In the genomic region with DNA sequence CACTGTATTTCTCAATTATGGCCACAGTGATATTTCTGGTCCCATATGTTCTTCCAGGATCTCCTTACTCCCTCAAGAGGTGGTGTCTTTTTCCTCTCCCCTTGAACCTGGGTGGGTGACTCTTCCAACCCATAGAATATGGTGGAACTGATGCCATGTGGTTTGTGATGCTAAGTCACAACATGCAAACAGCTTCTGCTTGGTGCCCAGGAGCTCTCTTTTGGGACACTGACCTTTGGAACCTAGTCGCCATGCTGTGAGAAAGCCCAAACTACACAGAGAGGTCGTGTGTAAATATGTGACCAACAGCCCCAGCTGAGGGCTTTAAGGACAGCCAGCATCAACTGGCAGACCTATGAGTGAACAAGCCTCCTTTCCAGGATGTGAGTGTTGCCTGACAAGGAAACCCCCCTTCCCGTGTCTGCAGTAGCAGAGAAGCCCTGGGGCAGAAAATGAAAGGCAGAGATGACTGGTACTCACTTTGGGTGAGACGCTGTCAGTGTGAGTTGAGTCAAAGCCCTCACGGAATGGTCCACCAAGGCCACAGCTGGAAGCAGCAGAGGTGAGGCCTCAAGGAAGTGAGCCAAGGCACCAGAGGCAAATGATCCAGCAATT, we compare ENCODE assay signal across 9 cellular contexts.
DNase-seq lines count a peak whose midpoint lies in the region; ATAC-seq lines count a peak whose summit lies in the region.
"Had no signal": no experiment of that assay in that cellular context is flagged by ENCODE, and none has a peak within 500 bp of the region (broad histone marks: within the 10 kb centered on the region; RNA-seq: fewer than 3 reads in every experiment).

No MANE protein-coding gene starts in this region.

- H3K4me1 Mint-ChIP-seq in natural killer cell treated with Interleukin-12 subunit alpha and Interleukin-12 subunit beta and Interleukin-15 and Interleukin-18, amount 100 ng/mL, for 72 hours (ENCODE audit: low read depth in 2 of 2): peaks cover 40 to 50% of the 10 kb centered on the region in 2 donors

- H3K27ac Mint-ChIP-seq in natural killer cell treated with Interleukin-12 subunit alpha and Interleukin-12 subunit beta and Interleukin-15 and Interleukin-18, amount 100 ng/mL, for 72 hours: peak overlapping the region; percentile 92 to 95

- DNase-seq in RPMI7951 (ENCODE audit: low read depth) (peak; percentile 93), cerebellar cortex (ENCODE audit: low spot score) (no peak), NOMO-1 treated with DMSO at 0.1 percent for 48 hours (lab: John Stamatoyannopoulos, UW; ENCODE audit: unreplicated experiment) (no peak), OCI-M1 (lab: John Stamatoyannopoulos, UW) (no peak), UCSD-AML1 (lab: John Stamatoyannopoulos, UW; ENCODE audit: unreplicated experiment) (no peak)
- DNase-seq in natural killer cell treated with Interleukin-12 subunit alpha and Interleukin-12 subunit beta and Interleukin-15 and Interleukin-18, amount 100 ng/mL, for 72 hours (ENCODE audit: low spot score): peak; percentile 91
- DNase-seq: pancreas had no signal

- H3K27me3 Mint-ChIP-seq in natural killer cell treated with Interleukin-12 subunit alpha and Interleukin-12 subunit beta and Interleukin-15 and Interleukin-18, amount 100 ng/mL, for 72 hours: peaks cover 0 to 27% of the 10 kb centered on the region in 2 donors

- peaks cover 4% of the 10 kb centered on the region for H3K36me3 Mint-ChIP-seq in natural killer cell treated with Interleukin-12 subunit alpha and Interleukin-12 subunit beta and Interleukin-15 and Interleukin-18, amount 100 ng/mL, for 72 hours

- peak overlapping the region; percentile 77 for H3K4me3 Mint-ChIP-seq in natural killer cell treated with Interleukin-12 subunit alpha and Interleukin-12 subunit beta and Interleukin-15 and Interleukin-18, amount 100 ng/mL, for 72 hours

- peaks cover 3% of the 10 kb centered on the region for H3K9me3 Mint-ChIP-seq in natural killer cell treated with Interleukin-12 subunit alpha and Interleukin-12 subunit beta and Interleukin-15 and Interleukin-18, amount 100 ng/mL, for 72 hours

- peak; percentile 95 for ATAC-seq in GM18861 (IDR thresholded peaks at IDR 0.05; ENCODE audit: unreplicated experiment)
- peak; percentile 88 for ATAC-seq in HG02588 (IDR thresholded peaks at IDR 0.05; ENCODE audit: unreplicated experiment)
- ATAC-seq in natural killer cell treated with Interleukin-12 subunit alpha and Interleukin-12 subunit beta and Interleukin-15 and Interleukin-18, amount 100 ng/mL, for 72 hours: peak; percentile 82 to 92
- ATAC-seq: pancreas had no signal

Comparison
In these comparisons a context has a peak if more than half of its experiments do, and no peak if none do; other contexts are left out.
1. DNase-seq: peak in RPMI7951 (single experiment) and natural killer cell treated with Interleukin-12 subunit alpha and Interleukin-12 subunit beta and Interleukin-15 and Interleukin-18, amount 100 ng/mL, for 72 hours (single experiment); none in cerebellar cortex (single experiment), NOMO-1 treated with DMSO at 0.1 percent for 48 hours (single experiment), OCI-M1 (single experiment) and UCSD-AML1 (single experiment).
2. Peak in every context shown above with its lines, with median percentiles within 50 percentile points of each other: ATAC-seq.